Comparison of ENCODE assay signal across 18 cellular contexts in genomic region chr22:25663654-25664053, GRCh38.
"Had no signal": no experiment of that assay in that cellular context is flagged by ENCODE, and none has a peak within 500 bp of the region (broad histone marks: within the 10 kb centered on the region; RNA-seq: fewer than 3 reads in every experiment).

No MANE protein-coding gene starts in this region.

- H3K9me3 ChIP-seq: psoas muscle, thoracic aorta, upper lobe of left lung had no signal

- H3K27me3 ChIP-seq: foreskin keratinocyte, neural progenitor cell, upper lobe of left lung had no signal

- DNase-seq: activated B cell treated with CpG ODN at 0.5 μM for 24 hours; activated CD4-positive, alpha-beta memory T cell treated with anti-CD3 and anti-CD28 coated beads for 36 hours; activated CD4-positive, alpha-beta T cell treated with anti-CD3 and anti-CD28 coated beads for 4 hours; activated T-cell treated with anti-CD3 and anti-CD28 coated beads for 4 hours; amniotic stem cell; caudate nucleus; endodermal cell; mesendoderm; naive thymus-derived CD4-positive, alpha-beta T cell; psoas muscle; stimulated activated CD4-positive, alpha-beta T cell treated with anti-CD3 and anti-CD28 coated beads, Interleukin-4, amount 100 ng/mL, for 24 hours; upper lobe of left lung had no signal

- H3K4me3 ChIP-seq: neural progenitor cell, psoas muscle, smooth muscle cell, thoracic aorta, upper lobe of left lung had no signal

- ATAC-seq: foreskin keratinocyte; naive thymus-derived CD4-positive, alpha-beta T cell; psoas muscle; sciatic nerve; stimulated activated effector memory CD8-positive, alpha-beta T cell treated with anti-CD3 and anti-CD28 coated beads, Interleukin-12 subunit alpha, Interleukin-12 subunit beta, amount 100 ng/mL, for 72 hours had no signal

- H3K36me3 ChIP-seq: neural progenitor cell, thoracic aorta, upper lobe of left lung had no signal

- H3K4me1 ChIP-seq: neural progenitor cell, psoas muscle had no signal

- H3K27ac ChIP-seq: foreskin keratinocyte, neural progenitor cell, psoas muscle, thoracic aorta had no signal
